In the genomic region with DNA sequence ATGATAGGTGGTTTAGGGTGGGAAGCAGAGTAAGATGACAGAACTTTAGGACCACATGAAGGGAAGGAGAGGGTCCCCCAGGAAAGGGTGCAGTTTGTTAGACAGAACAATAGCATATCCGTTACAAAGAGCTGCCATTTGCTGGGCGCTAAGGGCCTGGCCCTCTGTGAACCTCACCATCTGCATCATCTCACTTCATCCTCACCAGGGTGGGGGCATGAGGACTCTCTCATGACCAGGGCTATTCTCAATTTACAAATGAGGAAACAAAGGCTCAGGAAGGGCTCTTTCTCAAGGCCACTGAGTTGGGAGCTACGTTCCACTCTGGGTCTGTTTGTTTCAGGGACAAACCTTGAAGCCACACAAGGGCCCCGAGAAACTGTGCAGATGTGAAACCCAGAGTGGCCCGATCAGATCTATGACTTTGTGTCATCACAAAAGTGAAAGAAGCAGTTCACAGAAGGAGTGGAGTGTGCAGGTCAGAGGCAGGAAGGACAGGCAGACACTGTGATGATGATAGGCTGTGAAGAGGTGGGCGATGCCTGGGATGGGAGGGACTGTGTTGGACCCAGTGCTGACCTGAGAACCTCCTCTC, we compare ENCODE assay signal across 8 cellular contexts.
DNase-seq lines count a peak whose midpoint lies in the region; ATAC-seq, FAIRE-seq and TF ChIP-seq lines count a peak whose summit lies in the region.
"Not testable (repeated sequence)": the region's sequence is repeated elsewhere in the genome, so short reads cannot be mapped to it uniquely, and the experiment has no call there.

No MANE protein-coding gene starts in this region.

- WGBS in GM12878 (ENCODE audit: insufficient coverage, insufficient replicate concordance, low lambda C conversion rate, missing lambda C conversion rate): 20% methylated on average over 5 of the region's 6 CpGs

- not testable (repeated sequence) for BruUV-seq in GM12878 (replicated peaks; lab: Mats Ljungman, UMichigan)

- TF ChIP-seq CTCF in GM12878 (IDR thresholded peaks at IDR 0.05 in 2 of 3, conservative IDR thresholded peaks at IDR 0.05 in 1 of 3; ENCODE audit: control insufficient read depth in 2 of 3, extremely low read depth in 1 of 3, insufficient read depth in 1 of 3, low read depth in 3 of 3, low read length in 3 of 3): not testable (repeated sequence)

- H3K9me3 ChIP-seq in GM12878 (replicated peaks; ENCODE audit: control insufficient read depth, insufficient read depth, low read length): not testable (repeated sequence)

- H3K27me3 ChIP-seq in GM12878 (replicated peaks in 1 of 2; ENCODE audit: control insufficient read depth in 2 of 2, insufficient read depth in 2 of 2, low read length in 1 of 2): not testable (repeated sequence)

- not testable (repeated sequence) for H3K36me3 Mint-ChIP-seq in activated CD4-positive, alpha-beta T cell treated with anti-CD3 and anti-CD28 coated beads, Interleukin-2, amount 10 ng/mL, durations not matched to agents 7 days and 5 days (ENCODE audit: low read depth)

- peak overlapping the region; percentile 17; the same call in 1 of the 2 replicates for H2AFZ ChIP-seq in GM12878 (ENCODE audit: control insufficient read depth, low read depth, low read length)

- peak; percentile 22 for DNase-seq in activated CD4-positive, alpha-beta T cell treated with anti-CD3 and anti-CD28 coated beads, Interleukin-2, amount 10 ng/mL, durations not matched to agents 7 days and 5 days
- peak; percentile 21 for DNase-seq in GM12878 (ENCODE audit: low read depth, low spot score)
- peak; percentile 41 for DNase-seq in stimulated activated naive CD8-positive, alpha-beta T cell treated with anti-CD3 and anti-CD28 coated beads, Interleukin-15, Interleukin-2, amounts not matched to agents 100 U/mL and 50 U/mL, for 24 hours

- H3K79me2 ChIP-seq in GM12878 (ENCODE audit: control insufficient read depth, insufficient read depth, low read length): not testable (repeated sequence)

- CTCF ChIA-PET in activated CD4-positive, alpha-beta T cell treated with anti-CD3 and anti-CD28 coated beads, Interleukin-2, amount 10 ng/mL, durations not matched to agents 7 days and 5 days (lab: Charles Lee); GM12878 (lab: Yijun Ruan, JAX): not testable (repeated sequence)

- not testable (repeated sequence) for TF ChIP-seq EP300 in GM12878 (IDR thresholded peaks at IDR 0.05; ENCODE audit: borderline replicate concordance in 1 of 2, control insufficient read depth in 1 of 2, low read depth in 2 of 2, low read length in 2 of 2)

- SMC1A ChIA-PET in GM12878 (lab: Charles Lee; ENCODE audit: uncharacterized antibody, unreplicated experiment): not testable (repeated sequence)

- RAD21 ChIA-PET in GM12878 (lab: Charles Lee; ENCODE audit: unreplicated experiment): not testable (repeated sequence)

- not testable (repeated sequence) for H3K27ac ChIP-seq in GM12878 (ENCODE audit: control insufficient read depth, insufficient read depth)

- not testable (repeated sequence) for H3K9me3 Mint-ChIP-seq in activated CD4-positive, alpha-beta T cell treated with anti-CD3 and anti-CD28 coated beads, Interleukin-2, amount 10 ng/mL, durations not matched to agents 7 days and 5 days

- not testable (repeated sequence) for H3K4me1 ChIP-seq in GM12878 (ENCODE audit: control insufficient read depth, insufficient read depth, low read length)

- in situ Hi-C loops in GM12878 (cut with MboI): not testable (repeated sequence)

- peaks cover 24% of the 10 kb centered on the region for H3K4me1 Mint-ChIP-seq in activated CD4-positive, alpha-beta T cell treated with anti-CD3 and anti-CD28 coated beads, Interleukin-2, amount 10 ng/mL, durations not matched to agents 7 days and 5 days

- TF ChIP-seq RAD21 in GM12878 (IDR thresholded peaks at IDR 0.05; ENCODE audit: insufficient read depth, low read depth, low read length): not testable (repeated sequence)

- intact Hi-C loops in GM12878 (cut with micrococcal nuclease; ENCODE audit: unreplicated experiment): not testable (repeated sequence)

- FAIRE-seq in GM12878 (lab: Jason Lieb, UNC): peak; percentile 100

- H4K20me1 ChIP-seq in GM12878 (ENCODE audit: control insufficient read depth, insufficient read depth): not testable (repeated sequence)

- H3K4me3 Mint-ChIP-seq in activated CD4-positive, alpha-beta T cell treated with anti-CD3 and anti-CD28 coated beads, Interleukin-2, amount 10 ng/mL, durations not matched to agents 7 days and 5 days: not testable (repeated sequence)

- POLR2A ChIA-PET in activated CD4-positive, alpha-beta T cell treated with anti-CD3 and anti-CD28 coated beads, Interleukin-2, amount 10 ng/mL, durations not matched to agents 7 days and 5 days (lab: Charles Lee); GM12878 (lab: Charles Lee): not testable (repeated sequence)

- H3K9ac ChIP-seq in GM12878 (ENCODE audit: control insufficient read depth, insufficient read depth, low read length): not testable (repeated sequence)

- not testable (repeated sequence) for H3K36me3 ChIP-seq in GM12878 (ENCODE audit: control insufficient read depth in 2 of 2, insufficient read depth in 2 of 2, low read length in 1 of 2)

- H3K27ac Mint-ChIP-seq in activated CD4-positive, alpha-beta T cell treated with anti-CD3 and anti-CD28 coated beads, Interleukin-2, amount 10 ng/mL, durations not matched to agents 7 days and 5 days: peak overlapping the region; percentile 68

- H3K4me3 ChIP-seq in GM12878: not testable (repeated sequence)

- not testable (repeated sequence) for H3K27me3 Mint-ChIP-seq in activated CD4-positive, alpha-beta T cell treated with anti-CD3 and anti-CD28 coated beads, Interleukin-2, amount 10 ng/mL, durations not matched to agents 7 days and 5 days

- not testable (repeated sequence) for H3K4me2 ChIP-seq in GM12878 (ENCODE audit: control insufficient read depth, insufficient read depth)

- peak; percentile 93 for ATAC-seq in GM18508 (IDR thresholded peaks at IDR 0.05; ENCODE audit: insufficient read depth, unreplicated experiment)
- ATAC-seq in GM19395 (IDR thresholded peaks at IDR 0.05; ENCODE audit: unreplicated experiment): peak; percentile 99
- peak; percentile 96 for ATAC-seq in GM21786 (IDR thresholded peaks at IDR 0.05; ENCODE audit: unreplicated experiment)
- ATAC-seq in HG03039 (IDR thresholded peaks at IDR 0.05; ENCODE audit: unreplicated experiment): peak; percentile 95
- ATAC-seq in HG03460 (IDR thresholded peaks at IDR 0.05; ENCODE audit: unreplicated experiment): peak; percentile 98
- ATAC-seq in GM12878: peak; percentile 97
- ATAC-seq in stimulated activated naive CD8-positive, alpha-beta T cell treated with anti-CD3 and anti-CD28 coated beads, Interleukin-15, Interleukin-2, amounts not matched to agents 100 U/mL and 50 U/mL, for 24 hours: peak; percentile 81

- TF ChIP-seq POLR2A in GM12878 (IDR thresholded peaks at IDR 0.05; ENCODE audit: low read depth, low read length): not testable (repeated sequence)
